Comparison of ENCODE assay signal across 9 cellular contexts in genomic region chr7:108109216-108109908, GRCh38. TPM values are rescaled to one million over a fixed set of nuclear protein-coding genes. Genes with fewer than 3 reads are reported as not detected.
DNase-seq lines count a peak whose midpoint lies in the region; ATAC-seq, FAIRE-seq and TF ChIP-seq lines count a peak whose summit lies in the region.
"Had no signal": no experiment of that assay in that cellular context is flagged by ENCODE, and none has a peak within 500 bp of the region (broad histone marks: within the 10 kb centered on the region; RNA-seq: fewer than 3 reads in every experiment).

No MANE protein-coding gene starts in this region.

- DNase-seq in DND-41 (no peak), NCI-H1694 treated with DMSO at 0.1 percent for 48 hours (lab: John Stamatoyannopoulos, UW) (peak; percentile 27), cardiac fibroblast (ENCODE audit: low read depth in 2 of 2) (peak; percentile 29 to 32), pancreas (peak in 1 of 6 donors; percentile 25), frontal cortex (ENCODE audit: low spot score in 2 of 2) (no peak), putamen (ENCODE audit: low spot score) (no peak), glutamatergic neuron (no peak)

- peaks cover 1% of the 10 kb centered on the region for H3K9me3 Mint-ChIP-seq in glutamatergic neuron (ENCODE audit: unreplicated experiment)

- H3K4me3 Mint-ChIP-seq in glutamatergic neuron (ENCODE audit: unreplicated experiment) = no peak overlapping the region

- no peak overlapping the region for H3K27ac Mint-ChIP-seq in glutamatergic neuron (ENCODE audit: unreplicated experiment)

- H3K4me1 Mint-ChIP-seq in glutamatergic neuron (ENCODE audit: low read depth, unreplicated experiment) = peaks cover 11% of the 10 kb centered on the region

- TF ChIP-seq CTCF in DND-41 (IDR thresholded peaks at IDR 0.05; ENCODE audit: borderline replicate concordance, extremely low read depth, low read length, poor library complexity, severe bottlenecking) (peak; percentile 47), cardiac fibroblast (IDR thresholded peaks at IDR 0.05; ENCODE audit: low read depth, low read length) (peak; percentile 48), pancreas (IDR thresholded peaks at IDR 0.05) (peak; percentile 14 to 36 (median 19)), glutamatergic neuron (IDR thresholded peaks at IDR 0.05; ENCODE audit: partially characterized antibody, unreplicated experiment) (no peak)

- no peaks in the 10 kb centered on the region for H3K27me3 Mint-ChIP-seq in glutamatergic neuron (ENCODE audit: unreplicated experiment)

- no peaks in the 10 kb centered on the region for H3K36me3 Mint-ChIP-seq in glutamatergic neuron (ENCODE audit: unreplicated experiment)

- H3K4me3 ChIP-seq in DND-41 (ENCODE audit: low read depth in 1 of 2, low read length in 2 of 2) (no peak overlapping the region), cardiac fibroblast (replicated peaks in 1 of 2; ENCODE audit: low read depth in 2 of 2, low read length in 2 of 2) (no peak overlapping the region), pancreas (no peak overlapping the region)
- H3K4me3 ChIP-seq: thoracic aorta had no signal

- ATAC-seq in DND-41 (ENCODE audit: insufficient read depth, low read depth) (no peak), GM19397 (IDR thresholded peaks at IDR 0.05; ENCODE audit: unreplicated experiment) (peak; percentile 50), pancreas (peak; percentile 55 to 93 (median 87))

- FAIRE-seq in pancreas (lab: Jason Lieb, UNC) (no peak), frontal cortex (lab: Jason Lieb, UNC) (no peak)

- H3K9me3 ChIP-seq in DND-41 (ENCODE audit: insufficient read depth, low read length, severe bottlenecking) (no peaks in the 10 kb centered on the region), pancreas (no peaks in the 10 kb centered on the region)
- H3K9me3 ChIP-seq: thoracic aorta had no signal

- no peak overlapping the region for H2AFZ ChIP-seq in DND-41 (ENCODE audit: low read depth, low read length)

- H3K4me1 ChIP-seq in DND-41 (ENCODE audit: insufficient read depth, low read length) (no peaks in the 10 kb centered on the region), pancreas (no peaks in the 10 kb centered on the region)

- H3K79me2 ChIP-seq in DND-41 (ENCODE audit: insufficient read depth, low read length) = no peaks in the 10 kb centered on the region

- no peak overlapping the region for H3K4me2 ChIP-seq in DND-41 (ENCODE audit: insufficient read depth, low read length)

- H3K27ac ChIP-seq in DND-41 (ENCODE audit: low read length) (no peak overlapping the region), pancreas (no peak overlapping the region)
- H3K27ac ChIP-seq: thoracic aorta had no signal

- H3K27me3 ChIP-seq in DND-41 (ENCODE audit: insufficient read depth, low read length, poor library complexity) = no peaks in the 10 kb centered on the region
- no peaks in the 10 kb centered on the region for H3K27me3 ChIP-seq in pancreas

- no peak overlapping the region for H3K9ac ChIP-seq in DND-41 (ENCODE audit: low read depth, low read length)

- H3K36me3 ChIP-seq in DND-41 (ENCODE audit: insufficient read depth, low read length) (no peaks in the 10 kb centered on the region), pancreas (no peaks in the 10 kb centered on the region)
- H3K36me3 ChIP-seq: thoracic aorta had no signal

- no peaks in the 10 kb centered on the region for H4K20me1 ChIP-seq in DND-41 (ENCODE audit: insufficient read depth, low read length)

- 60 to 62% methylated on average over 2 of the region's 2 CpGs for WGBS in pancreas, 2 donors

- intact Hi-C loops in pancreas (cut with DNase I) = no loop called here

RNA-seq across cellular contexts. Expression of gene LAMB4, which starts 20.8 kb away (rescaled TPM):
- total RNA-seq in pancreas (under 1 TPM; 0.22 to 0.78 (median 0.50) TPM), frontal cortex (0.82 TPM), glutamatergic neuron (ENCODE audit: unreplicated experiment) (not detected)
- polyA plus RNA-seq in pancreas = under 1 TPM; 0.40 to 0.72 TPM

Comparison
In these comparisons a context has a peak if more than half of its experiments do, and no peak if none do; other contexts are left out.
1. DNase-seq: peak in NCI-H1694 treated with DMSO at 0.1 percent for 48 hours (single experiment) and cardiac fibroblast (2 of 2); none in DND-41 (single experiment), frontal cortex (0 of 2), putamen (single experiment) and glutamatergic neuron (single experiment).